In the genomic region with DNA sequence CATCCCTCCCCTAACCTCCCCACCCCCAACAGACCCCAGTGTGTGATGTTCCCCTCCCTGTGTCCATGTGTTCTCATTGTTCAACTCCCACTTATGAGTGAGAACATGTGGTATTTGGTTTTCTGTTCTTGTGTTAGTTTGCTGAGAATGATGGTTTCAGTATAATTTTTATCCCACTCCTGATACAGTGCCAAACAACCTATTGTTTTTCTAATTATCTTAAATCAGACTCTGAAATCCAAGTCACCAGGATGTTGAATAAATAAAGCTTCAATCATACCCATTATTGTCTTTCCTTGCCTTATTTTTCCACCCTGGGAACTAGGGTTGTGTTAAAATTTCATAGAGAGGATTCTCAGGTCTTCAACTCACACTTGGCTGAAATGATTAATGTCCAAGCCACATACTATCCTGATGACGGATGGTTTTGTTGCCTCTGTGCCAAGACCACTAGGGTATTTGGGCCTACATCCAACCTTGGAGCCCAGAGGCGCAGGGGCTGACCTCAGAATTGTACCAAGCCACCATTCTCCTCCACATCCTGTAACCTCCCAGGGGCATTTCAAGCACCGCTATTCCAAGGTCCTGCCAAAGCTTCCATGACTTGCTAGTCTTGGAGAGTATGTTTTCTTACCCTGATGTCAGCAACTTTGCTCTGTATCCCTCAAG, we compare ENCODE assay signal across 12 cellular contexts.
A peak's percentile ranks its signal among the peaks of the same experiment; 100 is the strongest.
DNase-seq lines count a peak whose midpoint lies in the region; ATAC-seq and TF ChIP-seq lines count a peak whose summit lies in the region.
"Had no signal": no experiment of that assay in that cellular context is flagged by ENCODE, and none has a peak within 500 bp of the region (broad histone marks: within the 10 kb centered on the region; RNA-seq: fewer than 3 reads in every experiment).

No MANE protein-coding gene starts in this region.

- peaks cover 57% of the 10 kb centered on the region for H3K79me2 ChIP-seq in ACC112 (ENCODE audit: control insufficient read depth, insufficient read depth, low read length, unreplicated experiment)

- H2AFZ ChIP-seq in ACC112 (ENCODE audit: low read length, unreplicated experiment) = no peak overlapping the region
- H2AFZ ChIP-seq in mesenchymal stem cell (ENCODE audit: low read depth, low read length) = no peak overlapping the region

- H3K9ac ChIP-seq in mesenchymal stem cell (ENCODE audit: low read length) = peak overlapping the region; percentile 77

- H2BK15ac ChIP-seq in mesenchymal stem cell (ENCODE audit: low read depth, poor library complexity, severe bottlenecking) = no peak overlapping the region

- H4K8ac ChIP-seq in mesenchymal stem cell (ENCODE audit: low read length) = no peak overlapping the region

- no peak overlapping the region for H3K14ac ChIP-seq in mesenchymal stem cell (ENCODE audit: low read length in 2 of 2)

- H3K23ac ChIP-seq in mesenchymal stem cell (ENCODE audit: low read length in 2 of 2) = no peak overlapping the region

- H2BK120ac ChIP-seq in mesenchymal stem cell (ENCODE audit: low read depth, low read length) = no peak overlapping the region

- in situ Hi-C loops in GM13976 (cut with MboI; ENCODE audit: low sequenced_read_pairs, unreplicated experiment) = no loop called here

- H2AK5ac ChIP-seq in mesenchymal stem cell (ENCODE audit: low read length, severe bottlenecking) = no peak overlapping the region

- DNase-seq in M059J (ENCODE audit: low read depth) (peak; percentile 97), dermis blood vessel endothelial cell (peak; percentile 94), mesenchymal stem cell (no peak), putamen (ENCODE audit: low spot score) (no peak), GM13976 (ENCODE audit: low spot score) (no peak), NCI-H1694 (lab: John Stamatoyannopoulos, UW) (no peak)
- DNase-seq: DND-41, NCI-H146, occipital lobe, T-helper 17 cell had no signal

- no peak for ATAC-seq in HG03039 (IDR thresholded peaks at IDR 0.05; ENCODE audit: unreplicated experiment)
- ATAC-seq: T-helper 17 cell had no signal

- H3K4me1 ChIP-seq in ACC112 (ENCODE audit: control insufficient read depth, insufficient read depth, low read length, unreplicated experiment) (peaks cover 35% of the 10 kb centered on the region), mesenchymal stem cell (ENCODE audit: control insufficient read depth, insufficient read depth, low read depth, low read length) (no peaks in the 10 kb centered on the region)

- H3K79me1 ChIP-seq in mesenchymal stem cell (replicated peaks; ENCODE audit: low read length, poor library complexity, severe bottlenecking) = peaks cover 5% of the 10 kb centered on the region

- H3K27me3 ChIP-seq in ACC112 (ENCODE audit: insufficient read depth, low read length) (no peaks in the 10 kb centered on the region), mesenchymal stem cell (ENCODE audit: control insufficient read depth in 1 of 2, insufficient read depth in 1 of 2, low read length in 2 of 2) (no peaks in the 10 kb centered on the region)

- H3K4me2 ChIP-seq in mesenchymal stem cell (ENCODE audit: low read length, poor library complexity, severe bottlenecking) = no peak overlapping the region

- no peak overlapping the region for H2BK5ac ChIP-seq in mesenchymal stem cell (ENCODE audit: low read depth, low read length, poor library complexity, severe bottlenecking)

- H3K9me3 ChIP-seq in mesenchymal stem cell (ENCODE audit: control insufficient read depth, low read length) = no peaks in the 10 kb centered on the region

- 0 out of 2 replicates have a peak, but pooled peaks cover 8% of the 10 kb centered on the region for H3K36me3 ChIP-seq in ACC112 (ENCODE audit: insufficient read depth, low read length)
- H3K36me3 ChIP-seq in mesenchymal stem cell (ENCODE audit: control insufficient read depth in 1 of 2, insufficient read depth in 2 of 2, low read depth in 1 of 2, low read length in 2 of 2) = peaks cover 0 to 18% of the 10 kb centered on the region in 2 experiments

- H4K91ac ChIP-seq in mesenchymal stem cell (ENCODE audit: low read length) = no peak overlapping the region

- TF ChIP-seq CTCF in GM13976 (IDR thresholded peaks at IDR 0.05; ENCODE audit: borderline replicate concordance, control extremely low read depth, extremely low read depth, insufficient read depth, missing control alignments) = no peak

- H3K4me3 ChIP-seq in ACC112 (ENCODE audit: low read depth, low read length) (peak overlapping the region; percentile 38), mesenchymal stem cell (ENCODE audit: insufficient read depth in 1 of 2, low read depth in 1 of 2, low read length in 2 of 2) (peak overlapping the region in 1 of 2 experiments; percentile 42)

- H3K18ac ChIP-seq in mesenchymal stem cell (ENCODE audit: low read depth in 1 of 2, low read length in 2 of 2) = no peak overlapping the region

- H2BK12ac ChIP-seq in mesenchymal stem cell (ENCODE audit: low read length in 2 of 2) = no peak overlapping the region

- H3K27ac ChIP-seq in ACC112 (ENCODE audit: low read depth, low read length) (peak overlapping the region; percentile 94), mesenchymal stem cell (ENCODE audit: low read length, poor library complexity, severe bottlenecking) (no peak overlapping the region)

- 87% methylated on average over 3 of the region's 3 CpGs for WGBS in mesenchymal stem cell

- no peak overlapping the region for H3K4ac ChIP-seq in mesenchymal stem cell (ENCODE audit: low read depth in 1 of 2, low read length in 2 of 2)

Comparison
In these comparisons a context has a peak if more than half of its experiments do, and no peak if none do; other contexts are left out.
1. DNase-seq: peak in M059J (single experiment) and dermis blood vessel endothelial cell (single experiment); none in mesenchymal stem cell (single experiment), putamen (single experiment), GM13976 (single experiment) and NCI-H1694 (single experiment).